9 cellular contexts compared by ENCODE assay signal in genomic region chr6:37695857-37696219, GRCh38. TPM values are rescaled to one million over a fixed set of nuclear protein-coding genes. Genes with fewer than 3 reads are reported as not detected.
DNase-seq lines count a peak whose midpoint lies in the region; ATAC-seq and TF ChIP-seq lines count a peak whose summit lies in the region.
"Had no signal": no experiment of that assay in that cellular context is flagged by ENCODE, and none has a peak within 500 bp of the region (broad histone marks: within the 10 kb centered on the region; RNA-seq: fewer than 3 reads in every experiment).

No MANE protein-coding gene starts in this region.

- no peaks in the 10 kb centered on the region for H3K9me3 ChIP-seq in stomach smooth muscle (ENCODE audit: control insufficient read depth in 2 of 2, low read length in 2 of 2)

- no peak for TF ChIP-seq CTCF in GM10266 (IDR thresholded peaks at IDR 0.05; ENCODE audit: control insufficient read depth, insufficient read depth, low read depth, missing control alignments)

- CTCF ChIA-PET in activated CD4-positive, alpha-beta T cell treated with anti-CD3 and anti-CD28 coated beads for 36 hours (lab: Charles Lee) = no interaction called here

- no peak overlapping the region for H3K27ac Mint-ChIP-seq in activated CD4-positive, alpha-beta T cell treated with anti-CD3 and anti-CD28 coated beads for 36 hours
- H3K27ac Mint-ChIP-seq in activated T-helper 1 cell treated with anti-CD3 and anti-CD28 coated beads, Interleukin-12 subunit alpha, Interleukin-12 subunit beta, Interleukin-2, Interleukin-4 antibody, amounts not matched to agents 30 ng/mL and 10 ng/mL and 1 ng/mL, durations not matched to agents 14 hours and 24 hours and 36 hours = no peak overlapping the region
- H3K27ac Mint-ChIP-seq in immature natural killer cell = peak overlapping the region in 3 of 6 donors; percentile 23 to 58 (median 50)

- no peaks in the 10 kb centered on the region for H3K36me3 ChIP-seq in stomach smooth muscle (ENCODE audit: control insufficient read depth in 2 of 2, insufficient read depth in 2 of 2, low read length in 2 of 2)

- H3K27me3 ChIP-seq in stomach smooth muscle (ENCODE audit: control insufficient read depth in 1 of 2, insufficient read depth in 2 of 2, low read length in 2 of 2) = no peaks in the 10 kb centered on the region

- H3K27me3 Mint-ChIP-seq in activated CD4-positive, alpha-beta T cell treated with anti-CD3 and anti-CD28 coated beads for 36 hours = peaks cover 50% of the 10 kb centered on the region
- peaks cover 35% of the 10 kb centered on the region for H3K27me3 Mint-ChIP-seq in activated T-helper 1 cell treated with anti-CD3 and anti-CD28 coated beads, Interleukin-12 subunit alpha, Interleukin-12 subunit beta, Interleukin-2, Interleukin-4 antibody, amounts not matched to agents 30 ng/mL and 10 ng/mL and 1 ng/mL, durations not matched to agents 14 hours and 24 hours and 36 hours (ENCODE audit: insufficient read depth)
- peaks cover 25 to 40% (median 26%) of the 10 kb centered on the region in 3 donors for H3K27me3 Mint-ChIP-seq in immature natural killer cell (ENCODE audit: low read depth in 3 of 3)

- H3K4me3 Mint-ChIP-seq in activated CD4-positive, alpha-beta T cell treated with anti-CD3 and anti-CD28 coated beads for 36 hours = peak overlapping the region; percentile 60
- peak overlapping the region; percentile 83 for H3K4me3 Mint-ChIP-seq in activated T-helper 1 cell treated with anti-CD3 and anti-CD28 coated beads, Interleukin-12 subunit alpha, Interleukin-12 subunit beta, Interleukin-2, Interleukin-4 antibody, amounts not matched to agents 30 ng/mL and 10 ng/mL and 1 ng/mL, durations not matched to agents 14 hours and 24 hours and 36 hours
- peak overlapping the region; percentile 71 to 87 (median 85) for H3K4me3 Mint-ChIP-seq in immature natural killer cell

- POLR2A ChIA-PET in activated CD4-positive, alpha-beta T cell treated with anti-CD3 and anti-CD28 coated beads for 36 hours (lab: Charles Lee) = no interaction called here

- H3K9ac ChIP-seq in stomach smooth muscle (ENCODE audit: low read length in 2 of 2) = peak overlapping the region in 1 of 2 donors; percentile 45

- peak overlapping the region; percentile 82 to 86 for H3K4me3 ChIP-seq in stomach smooth muscle (ENCODE audit: low read length in 2 of 2)

- peak; percentile 25 for DNase-seq in activated CD4-positive, alpha-beta T cell treated with anti-CD3 and anti-CD28 coated beads for 36 hours
- DNase-seq in activated CD4-positive, alpha-beta T cell treated with anti-CD3 and anti-CD28 coated beads for 1 hour = no peak
- no peak for DNase-seq in activated T-helper 1 cell treated with anti-CD3 and anti-CD28 coated beads, Interleukin-12 subunit alpha, Interleukin-12 subunit beta, Interleukin-2, Interleukin-4 antibody, amounts not matched to agents 30 ng/mL and 10 ng/mL and 1 ng/mL, durations not matched to agents 14 hours and 24 hours and 36 hours (ENCODE audit: low spot score)
- no peak for DNase-seq in immature natural killer cell
- DNase-seq in GM10266 (ENCODE audit: extremely low spot score) = no peak
- DNase-seq in NCI-H1436 treated with DMSO at 0.1 percent for 48 hours (lab: John Stamatoyannopoulos, UW) = no peak
- no peak for DNase-seq in stimulated activated CD8-positive, alpha-beta memory T cell treated with anti-CD3 and anti-CD28 coated beads, Interleukin-4, amount 100 ng/mL, for 48 hours

- H3K36me3 Mint-ChIP-seq in activated CD4-positive, alpha-beta T cell treated with anti-CD3 and anti-CD28 coated beads for 36 hours (ENCODE audit: low read depth) = no peaks in the 10 kb centered on the region
- no peaks in the 10 kb centered on the region for H3K36me3 Mint-ChIP-seq in activated T-helper 1 cell treated with anti-CD3 and anti-CD28 coated beads, Interleukin-12 subunit alpha, Interleukin-12 subunit beta, Interleukin-2, Interleukin-4 antibody, amounts not matched to agents 30 ng/mL and 10 ng/mL and 1 ng/mL, durations not matched to agents 14 hours and 24 hours and 36 hours (ENCODE audit: low read depth)
- H3K36me3 Mint-ChIP-seq in immature natural killer cell = peaks cover 0 to 5% (median 0%) of the 10 kb centered on the region in 3 donors

- intact Hi-C loops in activated CD4-positive, alpha-beta T cell treated with anti-CD3 and anti-CD28 coated beads for 36 hours (cut with DNase I, micrococcal nuclease) = loop anchor here in 1 of 2 experiments (2.0 to 10.0 kb wide), 2 partner anchors 435 to 979 kb away; no protein-coding TSS in a partner anchor
- intact Hi-C loops in activated T-helper 1 cell treated with anti-CD3 and anti-CD28 coated beads, Interleukin-12 subunit alpha, Interleukin-12 subunit beta, Interleukin-2, Interleukin-4 antibody, amounts not matched to agents 30 ng/mL and 10 ng/mL and 1 ng/mL, durations not matched to agents 14 hours and 24 hours and 36 hours (cut with micrococcal nuclease) = loop anchor here (1.0 to 5.0 kb wide), 5 partner anchors 95 to 1416 kb away; partner anchors contain the start of genes CMTR1 and ZFAND3

- no peaks in the 10 kb centered on the region for H3K9me3 Mint-ChIP-seq in activated CD4-positive, alpha-beta T cell treated with anti-CD3 and anti-CD28 coated beads for 36 hours (ENCODE audit: low read depth)
- no peaks in the 10 kb centered on the region for H3K9me3 Mint-ChIP-seq in activated T-helper 1 cell treated with anti-CD3 and anti-CD28 coated beads, Interleukin-12 subunit alpha, Interleukin-12 subunit beta, Interleukin-2, Interleukin-4 antibody, amounts not matched to agents 30 ng/mL and 10 ng/mL and 1 ng/mL, durations not matched to agents 14 hours and 24 hours and 36 hours
- H3K9me3 Mint-ChIP-seq in immature natural killer cell = peaks cover 0 to 6% (median 0%) of the 10 kb centered on the region in 6 donors

- ATAC-seq in activated CD4-positive, alpha-beta T cell treated with anti-CD3 and anti-CD28 coated beads for 36 hours = no peak

- H3K4me1 ChIP-seq in stomach smooth muscle (ENCODE audit: control insufficient read depth, insufficient read depth, low read length) = peaks cover 25% of the 10 kb centered on the region

- peaks cover 30% of the 10 kb centered on the region for H3K4me1 Mint-ChIP-seq in activated CD4-positive, alpha-beta T cell treated with anti-CD3 and anti-CD28 coated beads for 36 hours
- H3K4me1 Mint-ChIP-seq in activated T-helper 1 cell treated with anti-CD3 and anti-CD28 coated beads, Interleukin-12 subunit alpha, Interleukin-12 subunit beta, Interleukin-2, Interleukin-4 antibody, amounts not matched to agents 30 ng/mL and 10 ng/mL and 1 ng/mL, durations not matched to agents 14 hours and 24 hours and 36 hours (ENCODE audit: low read depth) = peaks cover 28% of the 10 kb centered on the region
- H3K4me1 Mint-ChIP-seq in immature natural killer cell = peaks cover 36 to 40% of the 10 kb centered on the region in 2 donors

- no peak overlapping the region for H3K27ac ChIP-seq in stomach smooth muscle (ENCODE audit: low read length)
- H3K27ac ChIP-seq: C4-2B had no signal

RNA-seq across cellular contexts. Expression of gene MDGA1, which starts 1.8 kb away (rescaled TPM):
- total RNA-seq in activated CD4-positive, alpha-beta T cell treated with anti-CD3 and anti-CD28 coated beads for 36 hours = under 1 TPM; 0.02 to 0.14 TPM
- total RNA-seq in activated T-helper 1 cell treated with anti-CD3 and anti-CD28 coated beads, Interleukin-12 subunit alpha, Interleukin-12 subunit beta, Interleukin-2, Interleukin-4 antibody, amounts not matched to agents 30 ng/mL and 10 ng/mL and 1 ng/mL, durations not matched to agents 14 hours and 24 hours and 36 hours = 5.4 and 5.7 TPM in 2 replicates
- 1 to 10 TPM in 1 of 3 donors, under 1 TPM in 1, not detected in 1; 0.72 to 2.4 TPM for polyA plus RNA-seq in immature natural killer cell
